8 cellular contexts compared by ENCODE assay signal in genomic region chr2:110031722-110032327, GRCh38.
DNase-seq lines count a peak whose midpoint lies in the region; ATAC-seq, FAIRE-seq and TF ChIP-seq lines count a peak whose summit lies in the region.
"Not testable (repeated sequence)": the region's sequence is repeated elsewhere in the genome, so short reads cannot be mapped to it uniquely, and the experiment has no call there.

No MANE protein-coding gene starts in this region.

- intact Hi-C loops in Panc1 (cut with micrococcal nuclease; ENCODE audit: unreplicated experiment); K562 (cut with micrococcal nuclease); endothelial cell of umbilical vein (cut with micrococcal nuclease); left colon (cut with DNase I, micrococcal nuclease); lower lobe of right lung (cut with DNase I); psoas muscle (cut with DNase I): not testable (repeated sequence)

- H3K4me1 ChIP-seq in A549; GM23338 (ENCODE audit: insufficient read depth); Panc1 (ENCODE audit: control insufficient read depth, insufficient read depth, low read length); K562 (replicated peaks in 1 of 2; ENCODE audit: control insufficient read depth in 2 of 2, insufficient read depth in 2 of 2, low read length in 2 of 2); endothelial cell of umbilical vein (ENCODE audit: control insufficient read depth, extremely low read depth, insufficient read depth, low read length); lower lobe of right lung; psoas muscle: not testable (repeated sequence)

- not testable (repeated sequence) for H3K4me3 ChIP-seq in A549; GM23338; Panc1 (ENCODE audit: low read depth in 2 of 2, low read length in 2 of 2); K562; endothelial cell of umbilical vein (replicated peaks in 1 of 3; ENCODE audit: insufficient read depth in 1 of 3, low read depth in 1 of 3, low read length in 3 of 3); lower lobe of right lung; psoas muscle

- H2AFZ ChIP-seq in GM23338; K562 (ENCODE audit: low read depth, low read length); endothelial cell of umbilical vein (ENCODE audit: low read depth, low read length): not testable (repeated sequence)

- not testable (repeated sequence) for H3F3A ChIP-seq in GM23338 (replicated peaks; ENCODE audit: low read depth)

- H3K27me3 Mint-ChIP-seq in GM23338 (ENCODE audit: insufficient read depth, low read depth, poor library complexity) = not testable (repeated sequence)

- H3K9ac ChIP-seq in K562 (ENCODE audit: insufficient read depth in 1 of 2, low read depth in 2 of 2, low read length in 2 of 2); endothelial cell of umbilical vein (replicated peaks; ENCODE audit: extremely low read depth, insufficient read depth, low read length): not testable (repeated sequence)

- H3K4me2 ChIP-seq in A549; GM23338; K562 (ENCODE audit: insufficient read depth, low read length); endothelial cell of umbilical vein (ENCODE audit: insufficient read depth, low read length): not testable (repeated sequence)

- not testable (repeated sequence) for H3K79me2 ChIP-seq in GM23338 (replicated peaks; ENCODE audit: insufficient read depth); K562 (ENCODE audit: control insufficient read depth, insufficient read depth, low read length); endothelial cell of umbilical vein (ENCODE audit: control insufficient read depth, insufficient read depth, low read length)

- not testable (repeated sequence) for TF ChIP-seq CTCF in A549 (IDR thresholded peaks at IDR 0.05); GM23338 (conservative IDR thresholded peaks at IDR 0.05; ENCODE audit: low read depth in 2 of 2); Panc1 (IDR thresholded peaks at IDR 0.05); K562 (IDR thresholded peaks at IDR 0.05 in 2 of 3, conservative IDR thresholded peaks at IDR 0.05 in 1 of 3; ENCODE audit: insufficient read depth in 2 of 3, low read depth in 1 of 3, low read length in 3 of 3); endothelial cell of umbilical vein (IDR thresholded peaks at IDR 0.05; ENCODE audit: extremely low read depth in 1 of 2, insufficient read depth in 1 of 2, low read depth in 1 of 2, low read length in 2 of 2); lower lobe of right lung (IDR thresholded peaks at IDR 0.05); psoas muscle (IDR thresholded peaks at IDR 0.05)

- H3K4me1 Mint-ChIP-seq in GM23338 = not testable (repeated sequence)

- FAIRE-seq in A549 (lab: Jason Lieb, UNC) (peak; percentile 95), endothelial cell of umbilical vein (lab: Jason Lieb, UNC) (peak; percentile 86)
- FAIRE-seq in K562 (lab: Jason Lieb, UNC) = not testable (repeated sequence)

- TF ChIP-seq EP300 in A549 (IDR thresholded peaks at IDR 0.05); K562 (IDR thresholded peaks at IDR 0.05; ENCODE audit: low read length): not testable (repeated sequence)

- not testable (repeated sequence) for H3K9me2 ChIP-seq in GM23338 (ENCODE audit: insufficient read depth)

- TF ChIP-seq POLR2A in A549 (IDR thresholded peaks at IDR 0.05; ENCODE audit: low read length); K562 (conservative IDR thresholded peaks at IDR 0.05); endothelial cell of umbilical vein (IDR thresholded peaks at IDR 0.05; ENCODE audit: low read depth, low read length): not testable (repeated sequence)

- not testable (repeated sequence) for TF ChIP-seq RAD21 in A549 (conservative IDR thresholded peaks at IDR 0.05 in 1 of 2, IDR thresholded peaks at IDR 0.05 in 1 of 2); K562 (CRISPR knock-in tag; conservative IDR thresholded peaks at IDR 0.05 in 1 of 2, IDR thresholded peaks at IDR 0.05 in 1 of 2)

- H3K9me3 ChIP-seq in A549; Panc1 (ENCODE audit: control insufficient read depth, insufficient read depth, low read depth, low read length); K562 (replicated peaks; ENCODE audit: control insufficient read depth, insufficient read depth, low read depth, low read length); endothelial cell of umbilical vein (replicated peaks; ENCODE audit: control insufficient read depth, insufficient read depth, low read length); lower lobe of right lung; psoas muscle: not testable (repeated sequence)

- POLR2A ChIA-PET in A549 (lab: Yijun Ruan, JAX); Panc1 (lab: Charles Lee); K562 (lab: Yijun Ruan, JAX); endothelial cell of umbilical vein (lab: Charles Lee): not testable (repeated sequence)

- H3K27ac Mint-ChIP-seq in GM23338 = not testable (repeated sequence)

- not testable (repeated sequence) for H3K27ac ChIP-seq in A549; GM23338 (ENCODE audit: low read depth); Panc1 (ENCODE audit: low read length); K562 (ENCODE audit: extremely low read depth, low read depth, low read length); endothelial cell of umbilical vein (ENCODE audit: insufficient read depth, low read depth, low read length); lower lobe of right lung; psoas muscle

- not testable (repeated sequence) for H3K9me3 Mint-ChIP-seq in GM23338

- not testable (repeated sequence) for H3K27me3 ChIP-seq in GM23338 (ENCODE audit: insufficient read depth); Panc1 (ENCODE audit: control insufficient read depth, insufficient read depth, low read length); K562 (ENCODE audit: control insufficient read depth in 2 of 2, insufficient read depth in 2 of 2, low read length in 2 of 2); endothelial cell of umbilical vein (ENCODE audit: control insufficient read depth in 2 of 2, insufficient read depth in 2 of 2, low read length in 2 of 2); lower lobe of right lung (ENCODE audit: low read depth); psoas muscle (ENCODE audit: insufficient read depth in 3 of 3, low read length in 2 of 3)

- dilution Hi-C loops in endothelial cell of umbilical vein (cut with MboI; ENCODE audit: extremely low pct_ligation_motif_present, low sequenced_read_pairs) = not testable (repeated sequence)

- not testable (repeated sequence) for H4K20me1 ChIP-seq in GM23338 (replicated peaks; ENCODE audit: insufficient read depth); K562 (replicated peaks; ENCODE audit: control insufficient read depth, insufficient read depth, low read length); endothelial cell of umbilical vein (replicated peaks; ENCODE audit: control insufficient read depth, extremely low read depth, insufficient read depth, low read length)

- DNase-seq in A549 (ENCODE audit: low read depth in 1 of 2, low spot score in 1 of 2); GM23338 (ENCODE audit: low spot score); Panc1 (ENCODE audit: low read depth, low spot score); K562 (ENCODE audit: extremely low read depth in 1 of 4, low spot score in 3 of 4); endothelial cell of umbilical vein (ENCODE audit: low read depth, low spot score); left colon; lower lobe of right lung; psoas muscle: not testable (repeated sequence)

- H3K4me3 Mint-ChIP-seq in GM23338 = not testable (repeated sequence)

- BruUV-seq in Panc1 (replicated peaks; lab: Mats Ljungman, UMichigan); K562 (replicated peaks; lab: Mats Ljungman, UMichigan); endothelial cell of umbilical vein (replicated peaks; lab: Mats Ljungman, UMichigan): not testable (repeated sequence)

- WGBS in A549 (ENCODE audit: missing lambda C conversion rate) = no CpG with 5 or more reads among the region's 3 CpGs
- no CpG with 5 or more reads among the region's 3 CpGs for WGBS in K562 (ENCODE audit: insufficient coverage, low coverage, missing lambda C conversion rate)
- no CpG with 5 or more reads among the region's 3 CpGs for WGBS in psoas muscle, 3 donors

- CTCF ChIA-PET in A549 (lab: Yijun Ruan, JAX); Panc1 (lab: Charles Lee); K562 (lab: Yijun Ruan, JAX; ENCODE audit: low intra/inter-chr PET ratio); endothelial cell of umbilical vein (lab: Charles Lee): not testable (repeated sequence)

- H3K36me3 ChIP-seq in GM23338 (ENCODE audit: insufficient read depth); Panc1 (ENCODE audit: control insufficient read depth, insufficient read depth, low read length); K562 (ENCODE audit: control insufficient read depth, insufficient read depth, low read length); endothelial cell of umbilical vein (ENCODE audit: control insufficient read depth in 2 of 2, extremely low read depth in 1 of 2, insufficient read depth in 2 of 2, low read length in 2 of 2); lower lobe of right lung; psoas muscle (ENCODE audit: insufficient read depth in 1 of 2, low read depth in 1 of 2): not testable (repeated sequence)

- H3K9me1 ChIP-seq in K562 (ENCODE audit: control insufficient read depth, insufficient read depth, low read length); endothelial cell of umbilical vein (replicated peaks; ENCODE audit: control insufficient read depth, extremely low read depth, insufficient read depth, low read length): not testable (repeated sequence)

- ATAC-seq in A549 (peak; percentile 55 to 77; a peak in 5 of 6 replicates), GM23338 (peak; percentile 73), Panc1 (0 out of 2 replicates have a peak, but pooled peaks have one; percentile 31), K562 (peak; percentile 16; the same call in 1 of the 3 replicates), left colon (peak; percentile 83), lower lobe of right lung (peak; percentile 57 to 78), psoas muscle (peak; percentile 57 to 93 (median 75))

- not testable (repeated sequence) for H3K36me3 Mint-ChIP-seq in GM23338 (ENCODE audit: low read depth)

- in situ Hi-C loops in Panc1 (cut with HindIII; ENCODE audit: low pct_unique_long_range_greater_than_20kb, low sequenced_read_pairs); K562 (cut with MboI): not testable (repeated sequence)

Comparison
In these comparisons a context has a peak if more than half of its experiments do, and no peak if none do; other contexts are left out.
1. ATAC-seq: peak in every context shown above with its lines; median percentile 83 in left colon; 75 in psoas muscle; 73 in GM23338; 68 in lower lobe of right lung; 66 in A549; 31 in Panc1; 16 in K562.